ENCODE assay signal across 1 cellular context in genomic region chr17:1164935-1165556, GRCh38.
TF ChIP-seq lines count a peak whose summit lies in the region.

No MANE protein-coding gene starts in this region.

TF ChIP-seq in HEK293, 187 proteins besides CTCF, POLR2A, EP300 and RAD21 (continued from another document):
- TF ChIP-seq ZNF148 (tag by site-specific recombination; IDR thresholded peaks at IDR 0.05; ENCODE audit: borderline replicate concordance) (no peak), BCL11A (tag by site-specific recombination; IDR thresholded peaks at IDR 0.05; ENCODE audit: low read depth) (no peak), ZNF776 (tag by site-specific recombination; IDR thresholded peaks at IDR 0.05; ENCODE audit: borderline replicate concordance) (no peak), ZNF10 (tag by site-specific recombination; IDR thresholded peaks at IDR 0.05) (peak; percentile 73; the same call in 1 of the 2 replicates), ZNF248 (tag by site-specific recombination; IDR thresholded peaks at IDR 0.05) (no peak), GLIS2 (tag by site-specific recombination; IDR thresholded peaks at IDR 0.05) (no peak), ZNF223 (tag by site-specific recombination; IDR thresholded peaks at IDR 0.05) (no peak), ZNF521 (tag by site-specific recombination; IDR thresholded peaks at IDR 0.05) (no peak), ZNF416 (tag by site-specific recombination; IDR thresholded peaks at IDR 0.05) (no peak), GFI1B (tag by site-specific recombination; IDR thresholded peaks at IDR 0.05) (no peak), ZEB2 (tag by site-specific recombination; IDR thresholded peaks at IDR 0.05) (no peak), ZSCAN16 (tag by site-specific recombination; IDR thresholded peaks at IDR 0.05) (no peak), ZNF707 (tag by site-specific recombination; IDR thresholded peaks at IDR 0.05) (no peak), ZNF24 (tag by site-specific recombination; IDR thresholded peaks at IDR 0.05) (no peak), ZNF791 (tag by site-specific recombination; IDR thresholded peaks at IDR 0.05) (no peak), GLIS1 (tag by site-specific recombination; IDR thresholded peaks at IDR 0.05) (peak; percentile 6; the same call in 1 of the 2 replicates), SP7 (tag by site-specific recombination; IDR thresholded peaks at IDR 0.05) (no peak), ZNF701 (tag by site-specific recombination; IDR thresholded peaks at IDR 0.05) (no peak), ZNF623 (tag by site-specific recombination; IDR thresholded peaks at IDR 0.05) (peak; percentile 14; the same call in 1 of the 2 replicates)
